38 cellular contexts compared by ENCODE assay signal in the genomic region with DNA sequence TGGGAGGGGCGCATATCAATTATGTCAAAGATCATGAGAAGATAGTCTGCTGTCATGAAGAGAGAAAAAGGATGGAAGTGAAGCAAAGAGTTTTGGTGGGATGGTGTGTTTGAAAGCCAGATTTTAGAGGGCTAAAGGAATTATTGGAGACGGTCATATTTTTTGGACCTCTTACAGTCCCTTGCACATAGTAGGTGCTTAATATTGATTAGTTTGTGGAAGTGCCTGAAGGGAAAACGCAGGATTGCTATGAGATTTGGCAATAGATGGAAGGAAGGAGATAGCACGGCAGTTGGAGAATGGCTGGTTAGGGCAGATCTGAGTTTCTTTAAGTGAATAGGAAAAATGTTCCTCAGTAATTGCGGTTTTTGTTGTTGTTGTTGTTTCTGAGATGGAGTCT.
"Had no signal": no experiment of that assay in that cellular context is flagged by ENCODE, and none has a peak within 500 bp of the region (broad histone marks: within the 10 kb centered on the region; RNA-seq: fewer than 3 reads in every experiment).

No MANE protein-coding gene starts in this region.

- H3K27ac Mint-ChIP-seq: activated CD4-positive, alpha-beta memory T cell treated with anti-CD3 and anti-CD28 coated beads, Interleukin-2, amount 10 ng/mL, durations not matched to agents 7 days and 5 days; activated CD4-positive, alpha-beta T cell treated with anti-CD3 and anti-CD28 coated beads for 36 hours; activated CD4-positive, alpha-beta T cell treated with anti-CD3 and anti-CD28 coated beads, Interleukin-2, amount 10 ng/mL, durations not matched to agents 7 days and 5 days; activated CD8-positive, alpha-beta memory T cell treated with anti-CD3 and anti-CD28 coated beads, Interleukin-2, amount 10 ng/mL, durations not matched to agents 7 days and 5 days; activated CD8-positive, alpha-beta T cell treated with anti-CD3 and anti-CD28 coated beads, Interleukin-2, amount 10 ng/mL, durations not matched to agents 7 days and 5 days; activated naive CD4-positive, alpha-beta T cell treated with anti-CD3 and anti-CD28 coated beads for 36 hours; activated naive CD4-positive, alpha-beta T cell treated with anti-CD3 and anti-CD28 coated beads, Interleukin-2, amount 50 U/mL, for 72 hours; activated naive CD8-positive, alpha-beta T cell treated with anti-CD3 and anti-CD28 coated beads for 36 hours; activated T-cell treated with anti-CD3 and anti-CD28 coated beads, Interleukin-2, amount 50 U/mL, for 24 hours; activated T-helper 1 cell treated with anti-CD3 and anti-CD28 coated beads, Interleukin-12 subunit alpha, Interleukin-12 subunit beta, Interleukin-2, Interleukin-4 antibody, amounts not matched to agents 30 ng/mL and 10 ng/mL and 1 ng/mL, durations not matched to agents 14 hours and 24 hours and 36 hours; activated T-helper 17 cell treated with anti-CD3 and anti-CD28 coated beads, Interleukin-2, amount 50 U/mL, for 72 hours; T-helper 1 cell treated with Interleukin-12 subunit alpha and Interleukin-12 subunit beta and Interleukin-4 antibody, amounts not matched to agents 30 μg/mL and 1 μg/mL, for 36 hours; T-helper 2 cell treated with Interferon-gamma antibody and Interleukin-4, amounts not matched to agents 5 μg/mL and 100 μg/mL, for 36 hours had no signal

- H3K27me3 ChIP-seq: adrenal gland, body of pancreas, brain microvascular endothelial cell, breast epithelium had no signal

- H3K36me3 Mint-ChIP-seq: activated CD8-positive, alpha-beta memory T cell treated with anti-CD3 and anti-CD28 coated beads, Interleukin-2, amount 10 ng/mL, durations not matched to agents 7 days and 5 days had no signal

- H3K9me3 ChIP-seq: adrenal gland, body of pancreas, breast epithelium had no signal

- H3K4me1 Mint-ChIP-seq: activated CD4-positive, alpha-beta memory T cell treated with anti-CD3 and anti-CD28 coated beads, Interleukin-2, amount 10 ng/mL, durations not matched to agents 7 days and 5 days; activated CD4-positive, alpha-beta T cell treated with anti-CD3 and anti-CD28 coated beads, Interleukin-2, amount 10 ng/mL, durations not matched to agents 7 days and 5 days; activated CD8-positive, alpha-beta memory T cell treated with anti-CD3 and anti-CD28 coated beads, Interleukin-2, amount 10 ng/mL, durations not matched to agents 7 days and 5 days; activated T-helper 17 cell treated with anti-CD3 and anti-CD28 coated beads, Interleukin-2, amount 50 U/mL, for 72 hours had no signal

- H3K27me3 Mint-ChIP-seq: activated CD4-positive, alpha-beta T cell treated with anti-CD3 and anti-CD28 coated beads for 36 hours; activated CD4-positive, alpha-beta T cell treated with anti-CD3 and anti-CD28 coated beads, Interleukin-2, amount 10 ng/mL, durations not matched to agents 7 days and 5 days; activated CD8-positive, alpha-beta memory T cell treated with anti-CD3 and anti-CD28 coated beads, Interleukin-2, amount 10 ng/mL, durations not matched to agents 7 days and 5 days; activated naive CD8-positive, alpha-beta T cell treated with anti-CD3 and anti-CD28 coated beads for 36 hours; activated T-cell treated with anti-CD3 and anti-CD28 coated beads, Interleukin-2, amount 50 U/mL, for 24 hours; activated T-helper 17 cell treated with anti-CD3 and anti-CD28 coated beads, Interleukin-2, amount 50 U/mL, for 72 hours had no signal

- H3K4me1 ChIP-seq: adrenal gland, breast epithelium had no signal

- H3K4me3 ChIP-seq: adrenal gland, body of pancreas, breast epithelium had no signal

- H3K4me3 Mint-ChIP-seq: activated CD4-positive, alpha-beta memory T cell treated with anti-CD3 and anti-CD28 coated beads, Interleukin-2, amount 10 ng/mL, durations not matched to agents 7 days and 5 days; activated CD4-positive, alpha-beta T cell treated with anti-CD3 and anti-CD28 coated beads for 36 hours; activated CD4-positive, alpha-beta T cell treated with anti-CD3 and anti-CD28 coated beads, Interleukin-2, amount 10 ng/mL, durations not matched to agents 7 days and 5 days; activated CD8-positive, alpha-beta memory T cell treated with anti-CD3 and anti-CD28 coated beads, Interleukin-2, amount 10 ng/mL, durations not matched to agents 7 days and 5 days; activated CD8-positive, alpha-beta T cell treated with anti-CD3 and anti-CD28 coated beads, Interleukin-2, amount 10 ng/mL, durations not matched to agents 7 days and 5 days; activated naive CD4-positive, alpha-beta T cell treated with anti-CD3 and anti-CD28 coated beads for 36 hours; activated naive CD8-positive, alpha-beta T cell treated with anti-CD3 and anti-CD28 coated beads for 36 hours; activated T-cell treated with anti-CD3 and anti-CD28 coated beads, Interleukin-2, amount 50 U/mL, for 24 hours; activated T-helper 1 cell treated with anti-CD3 and anti-CD28 coated beads, Interleukin-12 subunit alpha, Interleukin-12 subunit beta, Interleukin-2, Interleukin-4 antibody, amounts not matched to agents 30 ng/mL and 10 ng/mL and 1 ng/mL, durations not matched to agents 14 hours and 24 hours and 36 hours; activated T-helper 17 cell treated with anti-CD3 and anti-CD28 coated beads, Interleukin-2, amount 50 U/mL, for 72 hours; T-helper 1 cell treated with Interleukin-12 subunit alpha and Interleukin-12 subunit beta and Interleukin-4 antibody, amounts not matched to agents 30 μg/mL and 1 μg/mL, for 36 hours; T-helper 2 cell treated with Interferon-gamma antibody and Interleukin-4, amounts not matched to agents 5 μg/mL and 100 μg/mL, for 36 hours had no signal

- ATAC-seq: activated CD4-positive, alpha-beta T cell treated with anti-CD3 and anti-CD28 coated beads for 36 hours; activated CD4-positive, CD25-positive, alpha-beta regulatory T cell treated with anti-CD3 and anti-CD28 coated beads, Interleukin-2, amount 50 U/mL, for 24 hours; activated CD8-positive, alpha-beta memory T cell treated with anti-CD3 and anti-CD28 coated beads, Interleukin-2, amount 10 ng/mL, durations not matched to agents 7 days and 5 days; activated CD8-positive, alpha-beta T cell treated with anti-CD3 and anti-CD28 coated beads, Interleukin-2, amount 10 ng/mL, durations not matched to agents 7 days and 5 days; activated naive CD4-positive, alpha-beta T cell treated with anti-CD3 and anti-CD28 coated beads, Interleukin-2, amount 50 U/mL, for 72 hours; activated T-helper 17 cell treated with anti-CD3 and anti-CD28 coated beads, Interleukin-2, amount 50 U/mL, for 72 hours; body of pancreas had no signal

- DNase-seq: activated CD4-positive, alpha-beta memory T cell treated with anti-CD3 and anti-CD28 coated beads, Interleukin-2, amount 10 ng/mL, durations not matched to agents 7 days and 5 days; activated CD4-positive, alpha-beta T cell treated with anti-CD3 and anti-CD28 coated beads for 1 hour; activated CD4-positive, alpha-beta T cell treated with anti-CD3 and anti-CD28 coated beads for 36 hours; activated CD4-positive, alpha-beta T cell treated with anti-CD3 and anti-CD28 coated beads for 48 hours; activated CD4-positive, alpha-beta T cell treated with anti-CD3 and anti-CD28 coated beads, Interleukin-2, amount 10 ng/mL, durations not matched to agents 7 days and 5 days; activated CD4-positive, alpha-beta T cell treated with anti-CD3 and anti-CD28 coated beads, Interleukin-2, amount 50 U/mL, for 48 hours; activated CD4-positive, CD25-positive, alpha-beta regulatory T cell; activated CD8-positive, alpha-beta memory T cell treated with anti-CD3 and anti-CD28 coated beads for 24 hours; activated CD8-positive, alpha-beta memory T cell treated with anti-CD3 and anti-CD28 coated beads, Interleukin-2, amount 10 ng/mL, durations not matched to agents 7 days and 5 days; activated CD8-positive, alpha-beta memory T cell treated with anti-CD3 and anti-CD28 coated beads, Interleukin-2, amount 50 U/mL, for 48 hours; activated CD8-positive, alpha-beta T cell treated with anti-CD3 and anti-CD28 coated beads, Interleukin-2, amount 10 ng/mL, durations not matched to agents 7 days and 5 days; activated effector memory CD4-positive, alpha-beta T cell treated with anti-CD3 and anti-CD28 coated beads, Interleukin-2, amount 50 U/mL, for 16 hours; activated gamma-delta T cell treated with Interleukin-2 at 50 U/mL for 16 hours; activated naive CD4-positive, alpha-beta T cell; activated naive CD4-positive, alpha-beta T cell treated with anti-CD3 and anti-CD28 coated beads for 36 hours; activated naive CD4-positive, alpha-beta T cell treated with anti-CD3 and anti-CD28 coated beads, Interleukin-2, amount 50 U/mL, for 16 hours; activated naive CD8-positive, alpha-beta T cell treated with anti-CD3 and anti-CD28 coated beads for 36 hours; activated T-cell treated with anti-CD3 and anti-CD28 coated beads, Interleukin-2, amount 50 U/mL, for 24 hours; activated T-cell treated with anti-CD3 and anti-CD28 coated beads, Interleukin-2, amount 50 U/mL, for 48 hours; adrenal gland; amniotic stem cell; aorta; body of pancreas; brain microvascular endothelial cell; central memory CD4-positive, alpha-beta T cell; T-helper 1 cell; T-helper 2 cell; T-helper 9 cell had no signal

- H3K9me3 Mint-ChIP-seq: activated T-helper 17 cell treated with anti-CD3 and anti-CD28 coated beads, Interleukin-2, amount 50 U/mL, for 72 hours had no signal

- FAIRE-seq: astrocyte, TTC549 had no signal

- H3K36me3 ChIP-seq: adrenal gland, brain microvascular endothelial cell, breast epithelium had no signal

- H3K27ac ChIP-seq: adrenal gland, body of pancreas, brain microvascular endothelial cell, breast epithelium, VCaP had no signal
